Comparison of ENCODE assay signal across 22 cellular contexts in the genomic region with DNA sequence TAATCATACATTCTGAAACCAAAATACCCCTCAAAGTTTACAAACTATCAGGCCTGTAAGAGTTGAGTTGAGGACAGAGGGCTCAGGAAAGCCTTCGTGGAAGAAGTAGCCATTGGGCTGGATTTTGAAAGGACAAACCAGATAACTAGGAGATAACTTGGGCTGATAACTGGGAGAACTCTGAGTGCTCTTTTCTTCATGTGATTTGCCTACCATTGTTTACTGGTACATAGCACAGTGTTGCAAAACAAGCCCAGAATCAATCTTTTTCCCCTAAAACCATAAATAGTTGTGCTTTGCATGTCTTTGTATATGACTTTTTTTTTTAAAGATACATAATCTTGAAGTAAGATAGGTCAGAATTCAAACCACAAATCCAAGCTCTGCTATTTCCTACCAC.
A peak's percentile ranks its signal among the peaks of the same experiment; 100 is the strongest.
DNase-seq lines count a peak whose midpoint lies in the region; ATAC-seq and TF ChIP-seq lines count a peak whose summit lies in the region.
"Had no signal": no experiment of that assay in that cellular context is flagged by ENCODE, and none has a peak within 500 bp of the region (broad histone marks: within the 10 kb centered on the region; RNA-seq: fewer than 3 reads in every experiment).

No MANE protein-coding gene starts in this region.

- TF ChIP-seq CTCF in GM23338 (conservative IDR thresholded peaks at IDR 0.05; ENCODE audit: low read depth in 2 of 2) = no peak

- H3K27me3 Mint-ChIP-seq in GM23338 (ENCODE audit: insufficient read depth, low read depth, poor library complexity) = peaks cover 2% of the 10 kb centered on the region

- DNase-seq in GM23338 (ENCODE audit: low spot score) (no peak), fibroblast of gingiva (ENCODE audit: low read depth) (peak; percentile 10), iris pigment epithelial cell (ENCODE audit: low read depth) (peak; percentile 52), NCI-H2107 (lab: John Stamatoyannopoulos, UW) (no peak)
- no peak for DNase-seq in activated CD4-positive, CD25-positive, alpha-beta regulatory T cell (lab: John Stamatoyannopoulos, UW)
- no peak for DNase-seq in effector memory CD4-positive, alpha-beta T cell
- DNase-seq: DMS153, DND-41, H9, KBM-7, MV-4-11, NCI-H1105, NCI-H1436 treated with DMSO at 0.1 percent for 48 hours, NCI-H187 treated with DMSO at 0.1 percent for 48 hours, NCI-H446, NCI-H524 treated with DMSO at 0.1 percent for 48 hours, NCI-H774, Right ventricle myocardium superior, RPMI8226 had no signal

- H3K4me3 ChIP-seq in GM23338 = no peak overlapping the region
- no peak overlapping the region for H3K4me3 ChIP-seq in effector memory CD4-positive, alpha-beta T cell (ENCODE audit: insufficient read depth, low read depth, low read length, poor library complexity, severe bottlenecking)
- H3K4me3 ChIP-seq: SJSA1 had no signal

- H3K4me1 Mint-ChIP-seq in GM23338 = no peaks in the 10 kb centered on the region

- H4K20me1 ChIP-seq in GM23338 (replicated peaks; ENCODE audit: insufficient read depth) = no peaks in the 10 kb centered on the region

- no peaks in the 10 kb centered on the region for H3K27me3 ChIP-seq in GM23338 (ENCODE audit: insufficient read depth)
- H3K27me3 ChIP-seq in effector memory CD4-positive, alpha-beta T cell (replicated peaks; ENCODE audit: control insufficient read depth, insufficient read depth, low read length, poor library complexity, severe bottlenecking) = no peaks in the 10 kb centered on the region
- H3K27me3 ChIP-seq: SJSA1 had no signal

- no peak overlapping the region for H3K4me3 Mint-ChIP-seq in GM23338
- H3K4me3 Mint-ChIP-seq: H9 had no signal

- H2AFZ ChIP-seq in GM23338 = 0 out of 2 replicates have a peak overlapping the region, but pooled peaks have one; percentile 28

- H3K27ac Mint-ChIP-seq in GM23338 = no peak overlapping the region

- H3K9me3 Mint-ChIP-seq in GM23338 = no peaks in the 10 kb centered on the region; the same call in none of the 3 replicates
- H3K9me3 Mint-ChIP-seq: H9 had no signal

- H3K79me2 ChIP-seq in GM23338 (replicated peaks; ENCODE audit: insufficient read depth) = no peaks in the 10 kb centered on the region

- H3K4me1 ChIP-seq in GM23338 (ENCODE audit: insufficient read depth) = no peaks in the 10 kb centered on the region
- H3K4me1 ChIP-seq in effector memory CD4-positive, alpha-beta T cell (ENCODE audit: control insufficient read depth, insufficient read depth, low read length, poor library complexity, severe bottlenecking) = no peaks in the 10 kb centered on the region
- H3K4me1 ChIP-seq: SJSA1 had no signal

- H3K4me2 ChIP-seq in GM23338 = no peak overlapping the region

- no peak for ATAC-seq in GM23338
- ATAC-seq in GM18505 (IDR thresholded peaks at IDR 0.05; ENCODE audit: unreplicated experiment) = no peak
- ATAC-seq: PC-3 had no signal

- no peak overlapping the region for H3K27ac ChIP-seq in GM23338 (ENCODE audit: low read depth)
- H3K27ac ChIP-seq in effector memory CD4-positive, alpha-beta T cell (ENCODE audit: insufficient read depth, low read length, poor library complexity, severe bottlenecking) = no peak overlapping the region
- H3K27ac ChIP-seq: SJSA1 had no signal

- 0 out of 3 replicates have a peak, but pooled peaks cover 3% of the 10 kb centered on the region for H3K36me3 Mint-ChIP-seq in GM23338 (ENCODE audit: low read depth)

- H3F3A ChIP-seq in GM23338 (replicated peaks; ENCODE audit: low read depth) = no peaks in the 10 kb centered on the region

- peaks cover 5% of the 10 kb centered on the region; the same call in 1 of the 2 replicates for H3K9me2 ChIP-seq in GM23338 (ENCODE audit: insufficient read depth)

- no peak for TF ChIP-seq POLR2A in GM18505 (IDR thresholded peaks at IDR 0.05; ENCODE audit: borderline replicate concordance, extremely low read depth, insufficient read depth, insufficient read length)

- no peaks in the 10 kb centered on the region for H3K36me3 ChIP-seq in GM23338 (ENCODE audit: insufficient read depth)
- H3K36me3 ChIP-seq in effector memory CD4-positive, alpha-beta T cell (ENCODE audit: control insufficient read depth, insufficient read depth, low read length) = no peaks in the 10 kb centered on the region
- H3K36me3 ChIP-seq: SJSA1 had no signal

- H3K9me3 ChIP-seq in effector memory CD4-positive, alpha-beta T cell (ENCODE audit: control insufficient read depth, low read length) = no peaks in the 10 kb centered on the region
- H3K9me3 ChIP-seq: SJSA1 had no signal

TF ChIP-seq in GM23338, 12 proteins besides CTCF, POLR2A, EP300 and RAD21 (continues in another document):
- TF ChIP-seq CREB1 (CRISPR knock-in tag; IDR thresholded peaks at IDR 0.05; ENCODE audit: low read depth) (no peak), EZH2phosphoT487 (IDR thresholded peaks at IDR 0.05; ENCODE audit: unreplicated experiment) (no peak), NANOG (IDR thresholded peaks at IDR 0.05; ENCODE audit: borderline replicate concordance) (no peak), JUNB (IDR thresholded peaks at IDR 0.05; ENCODE audit: unreplicated experiment) (no peak), STAT1 (IDR thresholded peaks at IDR 0.05; ENCODE audit: unreplicated experiment) (no peak), ZNF331 (CRISPR knock-in tag; IDR thresholded peaks at IDR 0.05; ENCODE audit: low read depth) (no peak), EZH2 (IDR thresholded peaks at IDR 0.05; ENCODE audit: low read depth, unreplicated experiment) (no peak)
- TF ChIP-seq, protein P1, sequence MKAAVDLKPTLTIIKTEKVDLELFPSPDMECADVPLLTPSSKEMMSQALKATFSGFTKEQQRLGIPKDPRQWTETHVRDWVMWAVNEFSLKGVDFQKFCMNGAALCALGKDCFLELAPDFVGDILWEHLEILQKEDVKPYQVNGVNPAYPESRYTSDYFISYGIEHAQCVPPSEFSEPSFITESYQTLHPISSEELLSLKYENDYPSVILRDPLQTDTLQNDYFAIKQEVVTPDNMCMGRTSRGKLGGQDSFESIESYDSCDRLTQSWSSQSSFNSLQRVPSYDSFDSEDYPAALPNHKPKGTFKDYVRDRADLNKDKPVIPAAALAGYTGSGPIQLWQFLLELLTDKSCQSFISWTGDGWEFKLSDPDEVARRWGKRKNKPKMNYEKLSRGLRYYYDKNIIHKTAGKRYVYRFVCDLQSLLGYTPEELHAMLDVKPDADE (IDR thresholded peaks at IDR 0.05) = no peak
- TF ChIP-seq, protein P2, sequence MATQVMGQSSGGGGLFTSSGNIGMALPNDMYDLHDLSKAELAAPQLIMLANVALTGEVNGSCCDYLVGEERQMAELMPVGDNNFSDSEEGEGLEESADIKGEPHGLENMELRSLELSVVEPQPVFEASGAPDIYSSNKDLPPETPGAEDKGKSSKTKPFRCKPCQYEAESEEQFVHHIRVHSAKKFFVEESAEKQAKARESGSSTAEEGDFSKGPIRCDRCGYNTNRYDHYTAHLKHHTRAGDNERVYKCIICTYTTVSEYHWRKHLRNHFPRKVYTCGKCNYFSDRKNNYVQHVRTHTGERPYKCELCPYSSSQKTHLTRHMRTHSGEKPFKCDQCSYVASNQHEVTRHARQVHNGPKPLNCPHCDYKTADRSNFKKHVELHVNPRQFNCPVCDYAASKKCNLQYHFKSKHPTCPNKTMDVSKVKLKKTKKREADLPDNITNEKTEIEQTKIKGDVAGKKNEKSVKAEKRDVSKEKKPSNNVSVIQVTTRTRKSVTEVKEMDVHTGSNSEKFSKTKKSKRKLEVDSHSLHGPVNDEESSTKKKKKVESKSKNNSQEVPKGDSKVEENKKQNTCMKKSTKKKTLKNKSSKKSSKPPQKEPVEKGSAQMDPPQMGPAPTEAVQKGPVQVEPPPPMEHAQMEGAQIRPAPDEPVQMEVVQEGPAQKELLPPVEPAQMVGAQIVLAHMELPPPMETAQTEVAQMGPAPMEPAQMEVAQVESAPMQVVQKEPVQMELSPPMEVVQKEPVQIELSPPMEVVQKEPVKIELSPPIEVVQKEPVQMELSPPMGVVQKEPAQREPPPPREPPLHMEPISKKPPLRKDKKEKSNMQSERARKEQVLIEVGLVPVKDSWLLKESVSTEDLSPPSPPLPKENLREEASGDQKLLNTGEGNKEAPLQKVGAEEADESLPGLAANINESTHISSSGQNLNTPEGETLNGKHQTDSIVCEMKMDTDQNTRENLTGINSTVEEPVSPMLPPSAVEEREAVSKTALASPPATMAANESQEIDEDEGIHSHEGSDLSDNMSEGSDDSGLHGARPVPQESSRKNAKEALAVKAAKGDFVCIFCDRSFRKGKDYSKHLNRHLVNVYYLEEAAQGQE (IDR thresholded peaks at IDR 0.05; ENCODE audit: unreplicated experiment) = no peak

Comparison
In these comparisons a context has a peak if more than half of its experiments do, and no peak if none do; other contexts are left out.
1. DNase-seq: peak in fibroblast of gingiva (single experiment) and iris pigment epithelial cell (single experiment); none in GM23338 (single experiment), activated CD4-positive, CD25-positive, alpha-beta regulatory T cell (0 of 4), NCI-H2107 (single experiment) and effector memory CD4-positive, alpha-beta T cell (0 of 3).